ENCODE assay signal across 1 cellular context in genomic region chr6:130529569-130530149, GRCh38.
TF ChIP-seq lines count a peak whose summit lies in the region.

No MANE protein-coding gene starts in this region.

TF ChIP-seq in GM12878, 131 proteins besides CTCF, POLR2A, EP300 and RAD21:
- no peak for TF ChIP-seq ZNF274 (IDR thresholded peaks at IDR 0.05; ENCODE audit: insufficient read depth, insufficient read length)
- peak; percentile 40; the same call in 1 of the 2 replicates for TF ChIP-seq SPI1 (IDR thresholded peaks at IDR 0.05; ENCODE audit: borderline replicate concordance, insufficient read depth, low read depth, low read length)
- no peak for TF ChIP-seq STAT3 (IDR thresholded peaks at IDR 0.05; ENCODE audit: low read depth, low read length)
- peak; percentile 44 to 46; a peak in 1 of 4 replicates for TF ChIP-seq IKZF2 (IDR thresholded peaks at IDR 0.05)
- TF ChIP-seq NFYA (IDR thresholded peaks at IDR 0.05; ENCODE audit: borderline replicate concordance, low read depth, low read length), result no peak
- TF ChIP-seq PAX5 (IDR thresholded peaks at IDR 0.05; ENCODE audit: borderline replicate concordance, low read depth, low read length), result 0 out of 2 replicates have a peak, but pooled peaks have one; percentile 24
- no peak for TF ChIP-seq DPF2 (IDR thresholded peaks at IDR 0.05)
- no peak for TF ChIP-seq BRCA1 (IDR thresholded peaks at IDR 0.05; ENCODE audit: low read depth, low read length)
- TF ChIP-seq BCL11A (IDR thresholded peaks at IDR 0.05; ENCODE audit: low read depth, low read length), result 0 out of 2 replicates have a peak, but pooled peaks have one; percentile 11
- peak; percentile 96 for TF ChIP-seq MEF2B (IDR thresholded peaks at IDR 0.05; ENCODE audit: partially characterized antibody, poor library complexity, severe bottlenecking)
- TF ChIP-seq EGR1 (IDR thresholded peaks at IDR 0.05; ENCODE audit: borderline replicate concordance in 1 of 2, low read depth in 2 of 2, low read length in 2 of 2), result no peak
- TF ChIP-seq TBL1XR1 (IDR thresholded peaks at IDR 0.05; ENCODE audit: low read depth, low read length), result no peak
- no peak for TF ChIP-seq POU2F2 (IDR thresholded peaks at IDR 0.05; ENCODE audit: borderline replicate concordance, low read depth, low read length)
- TF ChIP-seq IKZF1 (conservative IDR thresholded peaks at IDR 0.05), result peak; percentile 47; the same call in 1 of the 2 replicates
- TF ChIP-seq, protein P1, sequence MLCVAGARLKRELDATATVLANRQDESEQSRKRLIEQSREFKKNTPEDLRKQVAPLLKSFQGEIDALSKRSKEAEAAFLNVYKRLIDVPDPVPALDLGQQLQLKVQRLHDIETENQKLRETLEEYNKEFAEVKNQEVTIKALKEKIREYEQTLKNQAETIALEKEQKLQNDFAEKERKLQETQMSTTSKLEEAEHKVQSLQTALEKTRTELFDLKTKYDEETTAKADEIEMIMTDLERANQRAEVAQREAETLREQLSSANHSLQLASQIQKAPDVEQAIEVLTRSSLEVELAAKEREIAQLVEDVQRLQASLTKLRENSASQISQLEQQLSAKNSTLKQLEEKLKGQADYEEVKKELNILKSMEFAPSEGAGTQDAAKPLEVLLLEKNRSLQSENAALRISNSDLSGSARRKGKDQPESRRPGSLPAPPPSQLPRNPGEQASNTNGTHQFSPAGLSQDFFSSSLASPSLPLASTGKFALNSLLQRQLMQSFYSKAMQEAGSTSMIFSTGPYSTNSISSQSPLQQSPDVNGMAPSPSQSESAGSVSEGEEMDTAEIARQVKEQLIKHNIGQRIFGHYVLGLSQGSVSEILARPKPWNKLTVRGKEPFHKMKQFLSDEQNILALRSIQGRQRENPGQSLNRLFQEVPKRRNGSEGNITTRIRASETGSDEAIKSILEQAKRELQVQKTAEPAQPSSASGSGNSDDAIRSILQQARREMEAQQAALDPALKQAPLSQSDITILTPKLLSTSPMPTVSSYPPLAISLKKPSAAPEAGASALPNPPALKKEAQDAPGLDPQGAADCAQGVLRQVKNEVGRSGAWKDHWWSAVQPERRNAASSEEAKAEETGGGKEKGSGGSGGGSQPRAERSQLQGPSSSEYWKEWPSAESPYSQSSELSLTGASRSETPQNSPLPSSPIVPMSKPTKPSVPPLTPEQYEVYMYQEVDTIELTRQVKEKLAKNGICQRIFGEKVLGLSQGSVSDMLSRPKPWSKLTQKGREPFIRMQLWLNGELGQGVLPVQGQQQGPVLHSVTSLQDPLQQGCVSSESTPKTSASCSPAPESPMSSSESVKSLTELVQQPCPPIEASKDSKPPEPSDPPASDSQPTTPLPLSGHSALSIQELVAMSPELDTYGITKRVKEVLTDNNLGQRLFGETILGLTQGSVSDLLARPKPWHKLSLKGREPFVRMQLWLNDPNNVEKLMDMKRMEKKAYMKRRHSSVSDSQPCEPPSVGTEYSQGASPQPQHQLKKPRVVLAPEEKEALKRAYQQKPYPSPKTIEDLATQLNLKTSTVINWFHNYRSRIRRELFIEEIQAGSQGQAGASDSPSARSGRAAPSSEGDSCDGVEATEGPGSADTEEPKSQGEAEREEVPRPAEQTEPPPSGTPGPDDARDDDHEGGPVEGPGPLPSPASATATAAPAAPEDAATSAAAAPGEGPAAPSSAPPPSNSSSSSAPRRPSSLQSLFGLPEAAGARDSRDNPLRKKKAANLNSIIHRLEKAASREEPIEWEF (IDR thresholded peaks at IDR 0.05; ENCODE audit: insufficient replicate concordance, low read depth, low read length), result peak; percentile 62
- TF ChIP-seq CHD4 (IDR thresholded peaks at IDR 0.05), result no peak
- no peak for TF ChIP-seq ESRRA (IDR thresholded peaks at IDR 0.05; ENCODE audit: low read length)
- TF ChIP-seq ATF7 (IDR thresholded peaks at IDR 0.05; ENCODE audit: low read depth), result 0 out of 2 replicates have a peak, but pooled peaks have one; percentile 11
- no peak for TF ChIP-seq STAT1 (conservative IDR thresholded peaks at IDR 0.05)
